In genomic region chr12:71057330-71057729, GRCh38 we compare ENCODE assay signal across 26 cellular contexts.
DNase-seq lines count a peak whose midpoint lies in the region; ATAC-seq and TF ChIP-seq lines count a peak whose summit lies in the region.
"Had no signal": no experiment of that assay in that cellular context is flagged by ENCODE, and none has a peak within 500 bp of the region (broad histone marks: within the 10 kb centered on the region; RNA-seq: fewer than 3 reads in every experiment).

No MANE protein-coding gene starts in this region.

- no peaks in the 10 kb centered on the region for H3K4me1 Mint-ChIP-seq in activated CD8-positive, alpha-beta memory T cell treated with anti-CD3 and anti-CD28 coated beads, Interleukin-2, amount 10 ng/mL, durations not matched to agents 7 days and 5 days
- H3K4me1 Mint-ChIP-seq: activated naive CD8-positive, alpha-beta T cell treated with anti-CD3 and anti-CD28 coated beads, Interleukin-2, amount 10 ng/mL, durations not matched to agents 7 days and 5 days; GM23338; memory B cell; neural crest cell; stimulated activated memory B cell treated with anti-CD40 and anti-IgM and Interleukin-4, amounts not matched to agents 10 μg/mL and 1 μg/mL and 100 μg/mL, for 72 hours had no signal

- H3K27me3 Mint-ChIP-seq in activated CD8-positive, alpha-beta memory T cell treated with anti-CD3 and anti-CD28 coated beads, Interleukin-2, amount 10 ng/mL, durations not matched to agents 7 days and 5 days: no peaks in the 10 kb centered on the region
- H3K27me3 Mint-ChIP-seq: activated naive CD8-positive, alpha-beta T cell treated with anti-CD3 and anti-CD28 coated beads, Interleukin-2, amount 10 ng/mL, durations not matched to agents 7 days and 5 days; memory B cell; stimulated activated memory B cell treated with anti-CD40 and anti-IgM and Interleukin-4, amounts not matched to agents 10 μg/mL and 1 μg/mL and 100 μg/mL, for 72 hours had no signal

- no peak overlapping the region for H3K27ac Mint-ChIP-seq in activated CD8-positive, alpha-beta memory T cell treated with anti-CD3 and anti-CD28 coated beads, Interleukin-2, amount 10 ng/mL, durations not matched to agents 7 days and 5 days
- H3K27ac Mint-ChIP-seq: activated naive CD8-positive, alpha-beta T cell treated with anti-CD3 and anti-CD28 coated beads, Interleukin-2, amount 10 ng/mL, durations not matched to agents 7 days and 5 days; GM23338; memory B cell; stimulated activated memory B cell treated with anti-CD40 and anti-IgM and Interleukin-4, amounts not matched to agents 10 μg/mL and 1 μg/mL and 100 μg/mL, for 72 hours; T-helper 1 cell treated with Interleukin-12 subunit alpha and Interleukin-12 subunit beta and Interleukin-4 antibody, amounts not matched to agents 30 μg/mL and 1 μg/mL, for 36 hours had no signal

- no peak for ATAC-seq in activated CD8-positive, alpha-beta memory T cell treated with anti-CD3 and anti-CD28 coated beads, Interleukin-2, amount 10 ng/mL, durations not matched to agents 7 days and 5 days
- ATAC-seq: activated T-cell treated with anti-CD3 and anti-CD28 coated beads, Interleukin-2, amount 50 U/mL, for 4 hours; GM23338; left colon; stimulated activated memory B cell treated with anti-CD40 and anti-IgM and Interleukin-4, amounts not matched to agents 10 μg/mL and 1 μg/mL and 100 μg/mL, for 72 hours had no signal

- DNase-seq in COLO668 (lab: John Stamatoyannopoulos, UW; ENCODE audit: unreplicated experiment) (peak; percentile 58), NAMALWA (ENCODE audit: low spot score) (peak; percentile 27), NCI-H510A treated with DMSO at 0.1 percent for 48 hours (lab: John Stamatoyannopoulos, UW) (peak; percentile 13), choroid plexus epithelial cell (ENCODE audit: low read depth) (peak; percentile 46), DMS153 treated with DMSO at 0.1 percent for 48 hours (lab: John Stamatoyannopoulos, UW; ENCODE audit: unreplicated experiment) (no peak), DMS79 treated with DMSO at 0.1 percent for 48 hours (lab: John Stamatoyannopoulos, UW) (no peak)
- no peak for DNase-seq in activated CD8-positive, alpha-beta memory T cell treated with anti-CD3 and anti-CD28 coated beads, Interleukin-2, amount 10 ng/mL, durations not matched to agents 7 days and 5 days
- DNase-seq: activated CD4-positive, CD25-positive, alpha-beta regulatory T cell; activated gamma-delta T cell; activated naive CD8-positive, alpha-beta T cell treated with anti-CD3 and anti-CD28 coated beads, Interleukin-2, amount 10 ng/mL, durations not matched to agents 7 days and 5 days; activated T-cell treated with anti-CD3 and anti-CD28 coated beads, Interleukin-2, amount 50 U/mL, for 4 hours; aorta; effector CD4-positive, alpha-beta T cell; IMR-90; left colon; NCI-H1092; NCI-H2081; retina; transverse colon had no signal

- CTCF ChIA-PET in activated CD8-positive, alpha-beta memory T cell treated with anti-CD3 and anti-CD28 coated beads, Interleukin-2, amount 10 ng/mL, durations not matched to agents 7 days and 5 days (lab: Charles Lee): no interaction called here

- no peaks in the 10 kb centered on the region for H3K36me3 Mint-ChIP-seq in activated CD8-positive, alpha-beta memory T cell treated with anti-CD3 and anti-CD28 coated beads, Interleukin-2, amount 10 ng/mL, durations not matched to agents 7 days and 5 days
- H3K36me3 Mint-ChIP-seq: activated naive CD8-positive, alpha-beta T cell treated with anti-CD3 and anti-CD28 coated beads, Interleukin-2, amount 10 ng/mL, durations not matched to agents 7 days and 5 days; memory B cell; stimulated activated memory B cell treated with anti-CD40 and anti-IgM and Interleukin-4, amounts not matched to agents 10 μg/mL and 1 μg/mL and 100 μg/mL, for 72 hours had no signal

- TF ChIP-seq CTCF in choroid plexus epithelial cell (conservative IDR thresholded peaks at IDR 0.05; ENCODE audit: low read depth, low read length): no peak

- H3K9me3 Mint-ChIP-seq in activated CD8-positive, alpha-beta memory T cell treated with anti-CD3 and anti-CD28 coated beads, Interleukin-2, amount 10 ng/mL, durations not matched to agents 7 days and 5 days (ENCODE audit: low read depth): no peaks in the 10 kb centered on the region
- H3K9me3 Mint-ChIP-seq: activated naive CD8-positive, alpha-beta T cell treated with anti-CD3 and anti-CD28 coated beads, Interleukin-2, amount 10 ng/mL, durations not matched to agents 7 days and 5 days; GM23338; neural crest cell; stimulated activated memory B cell treated with anti-CD40 and anti-IgM and Interleukin-4, amounts not matched to agents 10 μg/mL and 1 μg/mL and 100 μg/mL, for 72 hours; T-helper 1 cell treated with Interleukin-12 subunit alpha and Interleukin-12 subunit beta and Interleukin-4 antibody, amounts not matched to agents 30 μg/mL and 1 μg/mL, for 36 hours had no signal

- no peak overlapping the region for H3K4me3 Mint-ChIP-seq in activated CD8-positive, alpha-beta memory T cell treated with anti-CD3 and anti-CD28 coated beads, Interleukin-2, amount 10 ng/mL, durations not matched to agents 7 days and 5 days
- H3K4me3 Mint-ChIP-seq: activated naive CD8-positive, alpha-beta T cell treated with anti-CD3 and anti-CD28 coated beads, Interleukin-2, amount 10 ng/mL, durations not matched to agents 7 days and 5 days; activated T-cell treated with anti-CD3 and anti-CD28 coated beads, Interleukin-2, amount 50 U/mL, for 4 hours; GM23338; memory B cell; neural crest cell; stimulated activated memory B cell treated with anti-CD40 and anti-IgM and Interleukin-4, amounts not matched to agents 10 μg/mL and 1 μg/mL and 100 μg/mL, for 72 hours; T-helper 1 cell treated with Interleukin-12 subunit alpha and Interleukin-12 subunit beta and Interleukin-4 antibody, amounts not matched to agents 30 μg/mL and 1 μg/mL, for 36 hours had no signal

- H3K4me3 ChIP-seq in choroid plexus epithelial cell (ENCODE audit: low read depth, low read length): no peak overlapping the region
- H3K4me3 ChIP-seq: BLaER1, GM23338, skin epidermis, transverse colon had no signal

Comparison
In these comparisons a context has a peak if more than half of its experiments do, and no peak if none do; other contexts are left out.
1. DNase-seq: peak in COLO668 (single experiment), NAMALWA (single experiment), NCI-H510A treated with DMSO at 0.1 percent for 48 hours (single experiment) and choroid plexus epithelial cell (single experiment); none in DMS153 treated with DMSO at 0.1 percent for 48 hours (single experiment), activated CD8-positive, alpha-beta memory T cell treated with anti-CD3 and anti-CD28 coated beads, Interleukin-2, amount 10 ng/mL, durations not matched to agents 7 days and 5 days (single experiment) and DMS79 treated with DMSO at 0.1 percent for 48 hours (single experiment).